Comparison of ENCODE assay signal across 36 cellular contexts in the genomic region with DNA sequence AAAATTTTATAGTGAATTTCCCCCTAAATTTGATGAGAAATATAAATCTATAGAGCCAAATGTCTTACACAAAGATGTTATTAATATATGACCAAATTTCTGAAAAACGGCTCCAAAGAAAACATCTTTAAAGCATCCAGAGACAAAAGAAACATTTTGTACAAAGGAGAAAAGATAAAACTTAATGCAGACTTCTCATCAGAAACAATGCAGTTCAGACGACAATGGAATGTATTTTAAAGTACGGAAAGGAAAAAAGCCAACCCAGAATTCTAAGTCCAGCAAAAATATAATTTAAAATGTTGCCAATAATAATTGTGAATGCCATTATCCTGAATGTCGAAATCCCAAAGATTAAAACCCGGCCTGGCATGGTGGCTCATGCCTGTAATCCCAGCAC.
"Had no signal": no experiment of that assay in that cellular context is flagged by ENCODE, and none has a peak within 500 bp of the region (broad histone marks: within the 10 kb centered on the region; RNA-seq: fewer than 3 reads in every experiment).

No MANE protein-coding gene starts in this region.

- H3K36me3 ChIP-seq: MG63 had no signal

- DNase-seq: Karpas-422, Kasumi-1, MG63, MM.1S, MV-4-11, NCI-H1048, NCI-H1092, NCI-H1092 treated with DMSO at 0.1 percent for 48 hours, NCI-H1105, NCI-H1105 treated with DMSO at 0.1 percent for 48 hours, NCI-H1417, NCI-H1417 treated with DMSO at 0.1 percent for 48 hours, NCI-H1436, NCI-H1436 treated with DMSO at 0.1 percent for 48 hours, NCI-H146, NCI-H1694, NCI-H1694 treated with DMSO at 0.1 percent for 48 hours, NCI-H187, NCI-H187 treated with DMSO at 0.1 percent for 48 hours, NCI-H1930, NCI-H2029, NCI-H2029 treated with DMSO at 0.1 percent for 48 hours, NCI-H2081, NCI-H2081 treated with DMSO at 0.1 percent for 48 hours, NCI-H2107, NCI-H2171, NCI-H2171 treated with DMSO at 0.1 percent for 48 hours, NCI-H2227 treated with DMSO at 0.1 percent for 48 hours, NCI-H226, NCI-H345, NCI-H446, NCI-H446 treated with DMSO at 0.1 percent for 48 hours, NCI-H510A, NCI-H510A treated with DMSO at 0.1 percent for 48 hours, NCI-H524, NCI-H524 treated with DMSO at 0.1 percent for 48 hours had no signal

- H3K4me3 ChIP-seq: MG63 had no signal

- H3K27me3 ChIP-seq: MG63 had no signal
